In genomic region chr9:123349691-123350480, GRCh38 we compare ENCODE assay signal across 8 cellular contexts. TPM values are rescaled to one million over a fixed set of nuclear protein-coding genes. Genes with fewer than 3 reads are reported as not detected.
DNase-seq lines count a peak whose midpoint lies in the region; ATAC-seq and TF ChIP-seq lines count a peak whose summit lies in the region.

No MANE protein-coding gene starts in this region.

- H3K4me1 ChIP-seq in liver (ENCODE audit: control insufficient read depth in 4 of 4, insufficient read depth in 4 of 4, low read length in 3 of 4) = peaks cover 0 to 13% (median 8%) of the 10 kb centered on the region in 4 donors

- WGBS in liver = 24% methylated on average over 16 of the region's 16 CpGs

- in situ Hi-C loops in G401 (cut with HindIII; ENCODE audit: low sequenced_read_pairs) = no loop called here

- H3K9me3 ChIP-seq in liver (ENCODE audit: control insufficient read depth in 4 of 4, low read length in 3 of 4) = no peaks in the 10 kb centered on the region

- no peak overlapping the region for H3K27ac ChIP-seq in liver (ENCODE audit: low read depth in 1 of 2, low read length in 2 of 2)

- no peaks in the 10 kb centered on the region for H3K27me3 ChIP-seq in liver (ENCODE audit: control insufficient read depth in 4 of 4, insufficient read depth in 4 of 4, low read length in 3 of 4)

- TF ChIP-seq CTCF in liver (IDR thresholded peaks at IDR 0.05; ENCODE audit: low read depth, low read length, missing input control) = peak; percentile 95

- H3K4me3 ChIP-seq in liver (ENCODE audit: low read depth in 1 of 3, low read length in 3 of 3) = no peak overlapping the region

- DNase-seq in G401 (ENCODE audit: low spot score) (peak; percentile 65), NCI-H2171 treated with DMSO at 0.1 percent for 48 hours (lab: John Stamatoyannopoulos, UW) (peak; percentile 62)
- peak; percentile 53 for DNase-seq in activated CD4-positive, CD25-positive, alpha-beta regulatory T cell treated with anti-CD3 and anti-CD28 coated beads, Interleukin-2, amount 50 U/mL, for 16 hours (ENCODE audit: low read depth, low spot score)
- peak; percentile 58 for DNase-seq in central memory CD4-positive, alpha-beta T cell
- peak; percentile 37 for DNase-seq in stimulated activated CD8-positive, alpha-beta memory T cell treated with anti-CD3 and anti-CD28 coated beads, Interleukin-12 subunit alpha, Interleukin-12 subunit beta, amount 100 ng/mL, for 4 hours (ENCODE audit: low read depth)

- TF ChIP-seq RAD21 in liver (IDR thresholded peaks at IDR 0.05) = peak; percentile 98 to 99

- no peak overlapping the region for H3K9ac ChIP-seq in liver (ENCODE audit: low read depth in 1 of 2, low read length in 2 of 2)

- H3K36me3 ChIP-seq in liver (ENCODE audit: control insufficient read depth in 4 of 4, insufficient read depth in 3 of 4, low read depth in 1 of 4, low read length in 3 of 4) = no peaks in the 10 kb centered on the region

- ATAC-seq in HG02642 (IDR thresholded peaks at IDR 0.05; ENCODE audit: poor library complexity, unreplicated experiment) (peak; percentile 52), GM19467 (IDR thresholded peaks at IDR 0.05; ENCODE audit: unreplicated experiment) (no peak)

TF ChIP-seq in liver, 16 proteins besides CTCF, POLR2A, EP300 and RAD21:
- TF ChIP-seq SP1 (IDR thresholded peaks at IDR 0.05) (no peak), EGR1 (IDR thresholded peaks at IDR 0.05; ENCODE audit: low read depth in 2 of 2) (no peak), ATF3 (IDR thresholded peaks at IDR 0.05) (no peak), RXRA (IDR thresholded peaks at IDR 0.05) (no peak)

RNA-seq across cellular contexts. Expression of gene CRB2, which starts 6.1 kb away (rescaled TPM):
- 18.2 and 18.7 TPM in 2 replicates for total RNA-seq in G401 (2014; rRNA removed; shearing (Covaris generic))
- 1 to 10 TPM in 1 of 2 donors, not detected in 1; 1.7 TPM for total RNA-seq in liver
- not detected for polyA plus RNA-seq in liver
